ENCODE assay signal across 10 cellular contexts in genomic region chr9:120893585-120893857, GRCh38. TPM values are rescaled to one million over a fixed set of nuclear protein-coding genes. Genes with fewer than 3 reads are reported as not detected.
A peak's percentile ranks its signal among the peaks of the same experiment; 100 is the strongest.
DNase-seq lines count a peak whose midpoint lies in the region; ATAC-seq and TF ChIP-seq lines count a peak whose summit lies in the region.
"Had no signal": no experiment of that assay in that cellular context is flagged by ENCODE, and none has a peak within 500 bp of the region (broad histone marks: within the 10 kb centered on the region; RNA-seq: fewer than 3 reads in every experiment).

No MANE protein-coding gene starts in this region.

- no peak for DNase-seq in activated T-cell treated with anti-CD3 and anti-CD28 coated beads, Interleukin-2, amount 50 U/mL, for 24 hours
- DNase-seq in activated T-cell treated with anti-CD3 and anti-CD28 coated beads for 4 hours, result no peak
- no peak for DNase-seq in T-helper 17 cell
- DNase-seq in tibial nerve (ENCODE audit: low spot score in 2 of 2), result no peak
- no peak for DNase-seq in NCI-H2171 (lab: John Stamatoyannopoulos, UW)
- DNase-seq: activated CD4-positive, CD25-positive, alpha-beta regulatory T cell treated with anti-CD3 and anti-CD28 coated beads, Interleukin-2, amount 50 U/mL, for 72 hours; GF-D8 had no signal

- no peaks in the 10 kb centered on the region for H3K27me3 Mint-ChIP-seq in activated T-cell treated with anti-CD3 and anti-CD28 coated beads, Interleukin-2, amount 50 U/mL, for 24 hours
- H3K27me3 Mint-ChIP-seq in T-helper 17 cell, result no peaks in the 10 kb centered on the region

- peaks cover 0 to 78% (median 8%) of the 10 kb centered on the region in 3 donors for H3K4me1 ChIP-seq in gastroesophageal sphincter
- peaks cover 0 to 49% (median 14%) of the 10 kb centered on the region in 4 donors for H3K4me1 ChIP-seq in tibial nerve

- no peak for TF ChIP-seq POLR2A in gastroesophageal sphincter (IDR thresholded peaks at IDR 0.05)
- TF ChIP-seq POLR2A in tibial nerve (IDR thresholded peaks at IDR 0.05), result no peak

- H3K36me3 ChIP-seq in gastroesophageal sphincter (no peaks in the 10 kb centered on the region), tibial nerve (no peaks in the 10 kb centered on the region)

- peaks cover 91% of the 10 kb centered on the region for H3K4me1 Mint-ChIP-seq in activated T-cell treated with anti-CD3 and anti-CD28 coated beads, Interleukin-2, amount 50 U/mL, for 24 hours (ENCODE audit: low read depth)
- peaks cover 50% of the 10 kb centered on the region for H3K4me1 Mint-ChIP-seq in T-helper 17 cell

- H3K9me3 ChIP-seq in T-helper 17 cell (ENCODE audit: control insufficient read depth, low read length, poor library complexity, severe bottlenecking) (no peaks in the 10 kb centered on the region), gastroesophageal sphincter (no peaks in the 10 kb centered on the region), tibial nerve (no peaks in the 10 kb centered on the region)

- ATAC-seq in T-helper 17 cell (no peak), gastroesophageal sphincter (no peak), GM21515 (IDR thresholded peaks at IDR 0.05; ENCODE audit: unreplicated experiment) (no peak), HG02763 (IDR thresholded peaks at IDR 0.05; ENCODE audit: unreplicated experiment) (no peak)

- WGBS in gastroesophageal sphincter (ENCODE audit: low coverage in 1 of 2), 2 donors, result 61 to 80% methylated on average over 2 of the region's 5 CpGs
- WGBS in tibial nerve, 2 donors, result 80 to 87% methylated on average over 5 of the region's 5 CpGs

- H3K27me3 ChIP-seq in gastroesophageal sphincter, result no peaks in the 10 kb centered on the region
- no peaks in the 10 kb centered on the region for H3K27me3 ChIP-seq in tibial nerve

- H3K4me3 Mint-ChIP-seq in activated T-cell treated with anti-CD3 and anti-CD28 coated beads, Interleukin-2, amount 50 U/mL, for 24 hours, result peak overlapping the region; percentile 70
- peak overlapping the region; percentile 69 for H3K4me3 Mint-ChIP-seq in T-helper 17 cell

- TF ChIP-seq EP300 in gastroesophageal sphincter (IDR thresholded peaks at IDR 0.05) (no peak), tibial nerve (IDR thresholded peaks at IDR 0.05) (no peak)

- no peaks in the 10 kb centered on the region for H3K9me3 Mint-ChIP-seq in activated T-cell treated with anti-CD3 and anti-CD28 coated beads, Interleukin-2, amount 50 U/mL, for 24 hours

- H3K27ac ChIP-seq in gastroesophageal sphincter (peak overlapping the region; percentile 31 to 90 (median 83)), tibial nerve (peak overlapping the region in 3 of 4 donors; percentile 70 to 86 (median 83))

- no peak for TF ChIP-seq CTCF in gastroesophageal sphincter (IDR thresholded peaks at IDR 0.05)
- no peak for TF ChIP-seq CTCF in tibial nerve (IDR thresholded peaks at IDR 0.05)

- H3K27ac Mint-ChIP-seq in activated T-cell treated with anti-CD3 and anti-CD28 coated beads, Interleukin-2, amount 50 U/mL, for 24 hours, result peak overlapping the region; percentile 92
- H3K27ac Mint-ChIP-seq in T-helper 17 cell, result peak overlapping the region; percentile 98

- H3K4me3 ChIP-seq in gastroesophageal sphincter (no peak overlapping the region), tibial nerve (no peak overlapping the region)

- peaks cover 14% of the 10 kb centered on the region for H3K36me3 Mint-ChIP-seq in activated T-cell treated with anti-CD3 and anti-CD28 coated beads, Interleukin-2, amount 50 U/mL, for 24 hours (ENCODE audit: low read depth)
- no peaks in the 10 kb centered on the region for H3K36me3 Mint-ChIP-seq in T-helper 17 cell (ENCODE audit: low read depth)

RNA-seq across cellular contexts. Expression of gene PHF19, which starts 16.5 kb away (rescaled TPM):
- total RNA-seq in T-helper 17 cell, result 10 to 100 TPM; 69.9 to 96.9 TPM
- total RNA-seq in gastroesophageal sphincter, result 10 to 100 TPM; 27.0 to 82.5 (median 54.3) TPM
- 10 to 100 TPM; 31.2 to 61.6 (median 44.3) TPM for total RNA-seq in tibial nerve

RNA-seq across cellular contexts. Expression of gene TRAF1, which starts 33.1 kb away (rescaled TPM):
- 100 to 1,000 TPM; 103 to 118 TPM for total RNA-seq in T-helper 17 cell
- 10 to 100 TPM in 1 of 4 donors, 1 to 10 TPM in 3; 1.2 to 14.3 (median 7.1) TPM for total RNA-seq in gastroesophageal sphincter
- 10 to 100 TPM; 12.3 to 21.0 (median 19.8) TPM for total RNA-seq in tibial nerve

RNA-seq across cellular contexts. Expression of gene PSMD5, which starts 50.8 kb away (rescaled TPM):
- 10 to 100 TPM; 37.2 to 51.5 TPM for total RNA-seq in T-helper 17 cell
- total RNA-seq in gastroesophageal sphincter, result 10 to 100 TPM; 26.8 to 42.8 (median 33.2) TPM
- total RNA-seq in tibial nerve, result 10 to 100 TPM; 33.9 to 37.7 (median 37.4) TPM

Comparison
In these comparisons a context has a peak if more than half of its experiments do, and no peak if none do; other contexts are left out.
1. RNA of gene TRAF1, which starts 33.1 kb away (total RNA-seq): 103 to 118 TPM in T-helper 17 cell; 12.3 to 21.0 TPM in tibial nerve and 1.2 to 14.3 TPM in gastroesophageal sphincter; every median in the first group is over 4 times any median in the second.